Comparison of ENCODE assay signal across 20 cellular contexts in the genomic region with DNA sequence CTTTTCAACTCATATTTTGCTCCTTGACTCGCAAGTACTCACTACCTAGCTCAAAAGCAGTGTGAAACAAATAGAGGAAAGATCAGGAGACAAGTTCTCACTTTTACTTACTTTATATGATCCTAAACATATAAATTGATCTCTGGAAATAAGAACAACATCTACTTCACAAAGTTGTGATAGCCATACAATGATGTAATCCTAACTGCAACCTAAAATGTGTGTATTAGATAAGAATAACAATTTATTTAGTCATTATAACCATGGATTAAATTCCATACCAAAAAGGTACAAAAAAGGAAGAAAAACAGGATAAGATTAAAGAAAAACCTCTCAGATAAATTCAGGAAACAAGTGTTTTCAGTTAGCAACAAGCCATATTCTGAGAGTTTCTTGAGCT.
"Had no signal": no experiment of that assay in that cellular context is flagged by ENCODE, and none has a peak within 500 bp of the region (broad histone marks: within the 10 kb centered on the region; RNA-seq: fewer than 3 reads in every experiment).

No MANE protein-coding gene starts in this region.

- DNase-seq: KBM-7, MV-4-11, NCI-H1048, NCI-H1105, NCI-H1417, NCI-H1436 treated with DMSO at 0.1 percent for 48 hours, NCI-H1694, NCI-H187 treated with DMSO at 0.1 percent for 48 hours, NCI-H2029 treated with DMSO at 0.1 percent for 48 hours, NCI-H2227 treated with DMSO at 0.1 percent for 48 hours, NCI-H524, NCI-H526 treated with DMSO at 0.1 percent for 48 hours, NCI-H748 treated with DMSO at 0.1 percent for 48 hours, Right ventricle myocardium superior, RPMI8226, SIG-M5 had no signal

- H3K27me3 ChIP-seq: SJSA1 had no signal

- H3K27ac Mint-ChIP-seq: IgD-negative memory B cell had no signal

- FAIRE-seq: RCC 7860 had no signal

- H3K27ac ChIP-seq: SJSA1, SK-N-MC had no signal

- H3K36me3 ChIP-seq: SJSA1 had no signal

- H3K4me1 ChIP-seq: SJSA1 had no signal

- H3K27me3 Mint-ChIP-seq: IgD-negative memory B cell had no signal

- H3K4me3 ChIP-seq: SJSA1, SK-N-MC had no signal

- H3K9me3 ChIP-seq: SJSA1 had no signal

- H3K9me3 Mint-ChIP-seq: IgD-negative memory B cell had no signal
